Comparison of ENCODE assay signal across 8 cellular contexts in the genomic region with DNA sequence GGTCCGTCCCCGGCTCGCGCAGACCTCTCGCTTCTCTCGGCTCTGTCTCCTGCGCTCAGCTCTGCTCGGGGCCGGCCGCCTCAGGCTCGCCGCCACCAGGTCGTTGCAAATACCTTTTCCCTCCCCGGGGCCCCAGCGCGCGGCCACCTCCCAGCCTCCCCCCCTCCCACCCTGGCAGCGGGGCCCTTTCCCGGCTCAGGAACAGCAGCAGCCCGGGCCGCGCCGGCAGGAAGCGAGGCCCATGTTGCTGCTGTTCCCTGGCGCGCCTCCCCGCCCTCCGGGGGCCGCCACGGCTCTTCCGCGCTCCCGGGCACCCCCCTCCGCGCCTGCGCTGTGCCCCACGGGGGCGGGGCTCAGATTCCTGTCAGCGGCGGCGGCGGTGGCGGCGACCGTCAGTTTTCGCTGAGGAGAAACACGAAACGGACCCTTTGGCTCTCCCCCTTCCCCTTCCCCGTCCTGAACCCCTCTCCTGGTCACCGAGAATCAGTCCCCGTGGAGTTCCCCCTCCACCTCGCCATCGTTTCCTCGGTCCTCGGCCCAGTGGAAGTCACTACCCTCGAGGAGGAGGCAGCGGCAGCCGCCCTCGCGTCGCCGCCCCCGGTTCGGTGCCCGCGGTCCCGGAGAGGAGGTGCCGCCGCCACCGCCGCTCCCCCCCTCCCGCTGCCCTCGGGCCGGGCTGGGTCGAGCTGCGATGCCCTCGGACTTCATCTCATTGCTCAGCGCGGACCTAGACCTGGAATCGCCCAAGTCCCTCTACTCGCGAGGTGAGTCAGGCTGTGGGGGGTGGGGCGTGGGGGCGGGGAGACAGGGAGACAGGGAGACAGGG. TPM values are rescaled to one million over a fixed set of nuclear protein-coding genes. Genes with fewer than 3 reads are reported as not detected.
DNase-seq lines count a peak whose midpoint lies in the region; ATAC-seq and TF ChIP-seq lines count a peak whose summit lies in the region.

Gene NFAT5 (plus strand): TSS at position 356 of the 826 bp plus-strand sequence. CDS start 336 bp downstream, at position 692.

- H3K27me3 Mint-ChIP-seq in CD4-positive, CD25-positive, alpha-beta regulatory T cell, result peaks cover 13% of the 10 kb centered on the region

- no peak for TF ChIP-seq CTCF in OCI-LY7 (conservative IDR thresholded peaks at IDR 0.05; ENCODE audit: low read length)

- peak within 1 kb of the TSS; percentile 97 to 99 (median 97) for H3K27ac Mint-ChIP-seq in CD4-positive, CD25-positive, alpha-beta regulatory T cell

- peak; percentile 75 to 77 for ATAC-seq in CD4-positive, CD25-positive, alpha-beta regulatory T cell (ENCODE audit: low read depth in 2 of 2)
- peak; percentile 42 for ATAC-seq in GM21360 (IDR thresholded peaks at IDR 0.05; ENCODE audit: unreplicated experiment)

- H3K9me3 ChIP-seq in CD4-positive, CD25-positive, alpha-beta regulatory T cell (ENCODE audit: control insufficient read depth in 2 of 2, low read length in 2 of 2), result no peaks in the 10 kb centered on the region
- H3K9me3 ChIP-seq in OCI-LY7 (ENCODE audit: low read length) (no peaks in the 10 kb centered on the region), mononuclear cell (ENCODE audit: low read depth, low read length) (no peaks in the 10 kb centered on the region)

- H3K36me3 Mint-ChIP-seq in CD4-positive, CD25-positive, alpha-beta regulatory T cell, result peaks cover 3% of the 10 kb centered on the region

- no peaks in the 10 kb centered on the region for H4K20me1 ChIP-seq in OCI-LY7 (ENCODE audit: insufficient read depth, low read length)

- peaks cover 0 to 4% (median 0%) of the 10 kb centered on the region in 7 donors for H3K9me3 Mint-ChIP-seq in CD4-positive, CD25-positive, alpha-beta regulatory T cell

- CTCF ChIA-PET in OCI-LY7 (lab: Charles Lee; ENCODE audit: unreplicated experiment), result interaction anchor here (0.6 kb wide), 1 partner anchor 29 kb away, joined by 3 read pairs; no protein-coding TSS in a partner anchor

- intact Hi-C loops in OCI-LY7 (cut with micrococcal nuclease; ENCODE audit: unreplicated experiment), result loop anchor here (2.0 to 10.0 kb wide), 4 partner anchors 141 to 959 kb away; partner anchors contain the start of genes COG4, COG8, CYB5B and NIP7

- H3K4me1 ChIP-seq in CD4-positive, CD25-positive, alpha-beta regulatory T cell (ENCODE audit: control insufficient read depth, insufficient read depth, low read length, poor library complexity, severe bottlenecking), result peaks cover 49% of the 10 kb centered on the region
- H3K4me1 ChIP-seq in OCI-LY7 (ENCODE audit: insufficient read depth, low read length, poor library complexity, severe bottlenecking) (peaks cover 41% of the 10 kb centered on the region), mononuclear cell (ENCODE audit: insufficient read depth, low read length) (peaks cover 37% of the 10 kb centered on the region)

- peak within 1 kb of the TSS; percentile 88 for H3K27ac ChIP-seq in CD4-positive, CD25-positive, alpha-beta regulatory T cell (ENCODE audit: insufficient read depth, low read length, poor library complexity, severe bottlenecking)
- peak within 1 kb of the TSS; percentile 80 for H3K27ac ChIP-seq in OCI-LY7 (ENCODE audit: low read depth, low read length, poor library complexity, severe bottlenecking)

- no TSS peak for BruUV-seq in OCI-LY7 (replicated peaks; lab: Mats Ljungman, UMichigan)

- no peaks in the 10 kb centered on the region for H3K9me2 ChIP-seq in OCI-LY7 (ENCODE audit: insufficient read depth, low read length)

- DNase-seq in CD4-positive, CD25-positive, alpha-beta regulatory T cell, result peak; percentile 80 to 94 (median 89)
- DNase-seq in HuH-7.5 (ENCODE audit: low spot score), result peak; percentile 79
- DNase-seq in OCI-LY7 (ENCODE audit: low spot score), result peak; percentile 88
- DNase-seq in activated T-cell treated with anti-CD3 and anti-CD28 coated beads for 24 hours (ENCODE audit: low read depth), result peak; percentile 90
- DNase-seq in epidermal melanocyte (ENCODE audit: insufficient read length, low spot score), result peak; percentile 63
- peak; percentile 81 to 84 for DNase-seq in stimulated activated CD8-positive, alpha-beta memory T cell treated with anti-CD3 and anti-CD28 coated beads, Interleukin-2, amount 100 ng/mL, for 48 hours (ENCODE audit: low read depth in 2 of 2)

- no peaks in the 10 kb centered on the region for H3K36me3 ChIP-seq in CD4-positive, CD25-positive, alpha-beta regulatory T cell (ENCODE audit: control insufficient read depth, insufficient read depth, low read length)
- no peaks in the 10 kb centered on the region for H3K36me3 ChIP-seq in OCI-LY7 (ENCODE audit: insufficient read depth, low read length)

- peak within 1 kb of the TSS; percentile 96 to 99 (median 98) for H3K4me3 Mint-ChIP-seq in CD4-positive, CD25-positive, alpha-beta regulatory T cell

- no peaks in the 10 kb centered on the region for H3K27me3 ChIP-seq in CD4-positive, CD25-positive, alpha-beta regulatory T cell (ENCODE audit: control insufficient read depth, insufficient read depth, low read length)
- no peaks in the 10 kb centered on the region for H3K27me3 ChIP-seq in mononuclear cell (ENCODE audit: insufficient read depth, low read length)

- peak within 1 kb of the TSS; percentile 95 for H3K4me3 ChIP-seq in CD4-positive, CD25-positive, alpha-beta regulatory T cell (ENCODE audit: low read depth, low read length)
- H3K4me3 ChIP-seq in OCI-LY7 (ENCODE audit: low read depth, low read length, poor library complexity, severe bottlenecking), result peak within 1 kb of the TSS; percentile 98
- H3K4me3 ChIP-seq in mononuclear cell (ENCODE audit: low read length), result peak within 1 kb of the TSS; percentile 88

- peak within 1 kb of the TSS; percentile 86 for H2AFZ ChIP-seq in OCI-LY7 (ENCODE audit: low read length)

- peak within 1 kb of the TSS; percentile 95 for H3K4me2 ChIP-seq in OCI-LY7 (ENCODE audit: low read length)

- peaks cover 34 to 52% (median 46%) of the 10 kb centered on the region in 4 donors for H3K4me1 Mint-ChIP-seq in CD4-positive, CD25-positive, alpha-beta regulatory T cell

- peaks cover 61% of the 10 kb centered on the region for H3K79me2 ChIP-seq in OCI-LY7 (ENCODE audit: insufficient read depth, low read depth, low read length)

- POLR2A ChIA-PET in OCI-LY7 (lab: Charles Lee), result interaction anchor here (1.0 kb wide), 1 partner anchor 29 kb away, joined by 3 read pairs; no protein-coding TSS in a partner anchor

RNA-seq across cellular contexts. Expression of gene NFAT5, which starts in this region (rescaled TPM):
- 57.6 TPM for total RNA-seq in CD4-positive, CD25-positive, alpha-beta regulatory T cell
- polyA plus RNA-seq in CD4-positive, CD25-positive, alpha-beta regulatory T cell, result 10 to 100 TPM in 2 of 4 donors, 1 to 10 TPM in 2; 7.0 to 12.0 (median 10.0) TPM
- total RNA-seq in OCI-LY7 (2014; rRNA removed; shearing (Covaris generic)), result 6.7 and 9.9 TPM in 2 replicates
- total RNA-seq in OCI-LY7 (2022) (26.0 and 29.7 TPM in 2 replicates), mononuclear cell (43.0 TPM)

Comparison
In these comparisons a context has a peak if more than half of its experiments do, and no peak if none do; other contexts are left out.
1. Peak in every context shown above with its lines: DNase-seq, ATAC-seq, H3K4me3 ChIP-seq and H3K27ac ChIP-seq.